Comparison of ENCODE assay signal across 1 cellular context in genomic region chr17:76080207-76080933, GRCh38.
TF ChIP-seq lines count a peak whose summit lies in the region.

No MANE protein-coding gene starts in this region.

TF ChIP-seq in HCT116, 20 proteins besides CTCF, POLR2A, EP300 and RAD21 (continued from another document):
- TF ChIP-seq SP1 (IDR thresholded peaks at IDR 0.05; ENCODE audit: low read depth) = no peak
